Comparison of ENCODE assay signal across 1 cellular context in genomic region chr3:38549082-38549481, GRCh38.
TF ChIP-seq lines count a peak whose summit lies in the region.

No MANE protein-coding gene starts in this region.

TF ChIP-seq in GM23338, 12 proteins besides CTCF, POLR2A, EP300 and RAD21 (continued from another document):
- no peak for TF ChIP-seq POLR2AphosphoS5 (IDR thresholded peaks at IDR 0.05; ENCODE audit: low read depth)
- no peak for TF ChIP-seq REST (IDR thresholded peaks at IDR 0.05; ENCODE audit: unreplicated experiment)
TF ChIP-seq in GM23338: peak in this region for 0.
